Comparison of ENCODE assay signal across 13 cellular contexts in genomic region chr2:26178246-26178645, GRCh38. TPM values are rescaled to one million over a fixed set of nuclear protein-coding genes. Genes with fewer than 3 reads are reported as not detected.
DNase-seq lines count a peak whose midpoint lies in the region; ATAC-seq and TF ChIP-seq lines count a peak whose summit lies in the region.
"Had no signal": no experiment of that assay in that cellular context is flagged by ENCODE, and none has a peak within 500 bp of the region (broad histone marks: within the 10 kb centered on the region; RNA-seq: fewer than 3 reads in every experiment).

No MANE protein-coding gene starts in this region.

- no peaks in the 10 kb centered on the region for H3K36me3 Mint-ChIP-seq in activated naive CD4-positive, alpha-beta T cell treated with anti-CD3 and anti-CD28 coated beads, Interleukin-2, amount 50 U/mL, for 24 hours
- no peaks in the 10 kb centered on the region for H3K36me3 Mint-ChIP-seq in WTC11
- no peaks in the 10 kb centered on the region for H3K36me3 Mint-ChIP-seq in immature natural killer cell

- CTCF ChIA-PET in WTC11 (lab: Charles Lee) = no interaction called here

- no peaks in the 10 kb centered on the region for H3K9me3 Mint-ChIP-seq in activated naive CD4-positive, alpha-beta T cell treated with anti-CD3 and anti-CD28 coated beads, Interleukin-2, amount 50 U/mL, for 24 hours
- no peaks in the 10 kb centered on the region for H3K9me3 Mint-ChIP-seq in WTC11
- no peaks in the 10 kb centered on the region for H3K9me3 Mint-ChIP-seq in immature natural killer cell

- H3K4me1 ChIP-seq in thoracic aorta (ENCODE audit: control insufficient read depth in 1 of 2, low read depth in 2 of 2) = peaks cover 9 to 15% of the 10 kb centered on the region in 2 donors

- peak overlapping the region; percentile 3 for H3K4me3 Mint-ChIP-seq in activated naive CD4-positive, alpha-beta T cell treated with anti-CD3 and anti-CD28 coated beads, Interleukin-2, amount 50 U/mL, for 24 hours
- H3K4me3 Mint-ChIP-seq in WTC11 (peak overlapping the region; percentile 77; the same call in 1 of the 2 replicates), immature natural killer cell (peak overlapping the region in 3 of 5 donors; percentile 15 to 35 (median 18))

- H3K4me3 ChIP-seq in thoracic aorta = peak overlapping the region; percentile 67

- H3K27me3 ChIP-seq in thoracic aorta (replicated peaks; ENCODE audit: insufficient read depth) = peaks cover 11% of the 10 kb centered on the region

- POLR2A ChIA-PET in WTC11 (lab: Charles Lee) = interaction anchor here (0.6 kb wide), 1 partner anchor 619 kb away, joined by 4 read pairs; no protein-coding TSS in a partner anchor

- peaks cover 35% of the 10 kb centered on the region for H3K27me3 Mint-ChIP-seq in activated naive CD4-positive, alpha-beta T cell treated with anti-CD3 and anti-CD28 coated beads, Interleukin-2, amount 50 U/mL, for 24 hours
- peaks cover 11% of the 10 kb centered on the region for H3K27me3 Mint-ChIP-seq in WTC11 (ENCODE audit: low read depth)
- H3K27me3 Mint-ChIP-seq in immature natural killer cell (ENCODE audit: low read depth in 3 of 3) = peaks cover 18 to 25% (median 19%) of the 10 kb centered on the region in 3 donors

- H3K36me3 ChIP-seq in thoracic aorta = no peaks in the 10 kb centered on the region
- H3K36me3 ChIP-seq: stomach had no signal

- H3K9me3 ChIP-seq in thoracic aorta = no peaks in the 10 kb centered on the region
- H3K9me3 ChIP-seq: stomach had no signal

- no peak overlapping the region for H3K27ac ChIP-seq in thoracic aorta

- TF ChIP-seq CTCF in WTC11 (IDR thresholded peaks at IDR 0.05) = no peak
- TF ChIP-seq CTCF in thoracic aorta (IDR thresholded peaks at IDR 0.05) = no peak

- no peak for DNase-seq in activated naive CD4-positive, alpha-beta T cell treated with anti-CD3 and anti-CD28 coated beads, Interleukin-2, amount 50 U/mL, for 16 hours
- no peak for DNase-seq in WTC11 (ENCODE audit: low spot score)
- DNase-seq in immature natural killer cell = no peak
- no peak for DNase-seq in thoracic aorta (ENCODE audit: low spot score)
- no peak for DNase-seq in midbrain (lab: John Stamatoyannopoulos, UW)
- DNase-seq in stimulated activated CD4-positive, alpha-beta T cell treated with anti-CD3 and anti-CD28 coated beads, Interleukin-12 subunit alpha, Interleukin-12 subunit beta, amount 100 ng/mL, for 4 hours = no peak
- DNase-seq: NCI-H187 treated with DMSO at 0.1 percent for 48 hours; stimulated activated CD4-positive, alpha-beta T cell treated with anti-CD3 and anti-CD28 coated beads, Interleukin-2, amount 100 ng/mL, for 24 hours; T-helper 9 cell had no signal

- ATAC-seq in WTC11 = no peak
- no peak for ATAC-seq in thoracic aorta (ENCODE audit: insufficient number of reproducible peaks, low FRiP score, low read depth)
- ATAC-seq in HG02763 (IDR thresholded peaks at IDR 0.05; ENCODE audit: unreplicated experiment) = no peak

- no peak overlapping the region for H3K27ac Mint-ChIP-seq in activated naive CD4-positive, alpha-beta T cell treated with anti-CD3 and anti-CD28 coated beads, Interleukin-2, amount 50 U/mL, for 24 hours
- no peak overlapping the region for H3K27ac Mint-ChIP-seq in WTC11
- H3K27ac Mint-ChIP-seq in immature natural killer cell = no peak overlapping the region

- H3K4me1 Mint-ChIP-seq in activated naive CD4-positive, alpha-beta T cell treated with anti-CD3 and anti-CD28 coated beads, Interleukin-2, amount 50 U/mL, for 24 hours = peaks cover 17% of the 10 kb centered on the region
- H3K4me1 Mint-ChIP-seq in WTC11 = peaks cover 24% of the 10 kb centered on the region
- H3K4me1 Mint-ChIP-seq in immature natural killer cell = peaks cover 15 to 20% of the 10 kb centered on the region in 2 donors

TF ChIP-seq in WTC11, 78 proteins besides CTCF, POLR2A, EP300 and RAD21:
- TF ChIP-seq JAZF1 (CRISPR knock-in tag; IDR thresholded peaks at IDR 0.05) (no peak), ERG (CRISPR knock-in tag; IDR thresholded peaks at IDR 0.05) (no peak), USF1 (CRISPR knock-in tag; IDR thresholded peaks at IDR 0.05) (no peak), FOXP4 (CRISPR knock-in tag; IDR thresholded peaks at IDR 0.05) (no peak), SOX15 (CRISPR knock-in tag; IDR thresholded peaks at IDR 0.05) (no peak), E2F1 (CRISPR knock-in tag; IDR thresholded peaks at IDR 0.05) (no peak), RELA (CRISPR knock-in tag; IDR thresholded peaks at IDR 0.05; ENCODE audit: borderline replicate concordance) (no peak)

RNA-seq across cellular contexts. Expression of gene GAREM2, which starts 5.4 kb away (rescaled TPM):
- total RNA-seq in WTC11 (2021) (17.4 to 18.9 TPM (median 17.6 TPM) in 3 replicates), thoracic aorta (1 to 10 TPM; 2.3 to 5.6 TPM)
- 1 to 10 TPM in 2 of 3 donors, under 1 TPM in 1; 0.50 to 3.5 (median 1.4) TPM for polyA plus RNA-seq in immature natural killer cell
- total RNA-seq: OCI-LY7 had no signal

Comparison
In these comparisons a context has a peak if more than half of its experiments do, and no peak if none do; other contexts are left out.
1. H3K4me3 Mint-ChIP-seq: peak in every context shown above with its lines; median percentile 77 in WTC11; 18 in immature natural killer cell; 3 in activated naive CD4-positive, alpha-beta T cell treated with anti-CD3 and anti-CD28 coated beads, Interleukin-2, amount 50 U/mL, for 24 hours.